16 cellular contexts compared by ENCODE assay signal in the genomic region with DNA sequence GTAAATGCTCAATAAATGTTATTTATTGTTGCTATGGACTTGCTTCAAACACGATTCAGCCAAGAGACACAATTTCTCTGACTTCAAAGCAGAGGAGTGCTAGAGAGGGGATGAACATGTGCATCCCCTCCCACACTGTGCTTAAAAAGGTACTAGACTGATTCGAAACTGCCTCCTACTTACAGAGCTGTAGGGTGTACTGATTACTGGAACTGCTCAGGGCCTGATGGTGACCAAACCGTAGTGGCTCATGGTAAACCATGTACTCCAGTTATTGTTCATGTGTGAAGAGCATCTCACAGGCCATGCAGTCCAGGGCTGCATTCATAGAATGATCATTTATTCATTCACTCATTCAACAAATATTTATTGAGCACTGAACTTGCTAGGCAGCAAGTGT.
DNase-seq lines count a peak whose midpoint lies in the region; ATAC-seq and TF ChIP-seq lines count a peak whose summit lies in the region.
"Had no signal": no experiment of that assay in that cellular context is flagged by ENCODE, and none has a peak within 500 bp of the region (broad histone marks: within the 10 kb centered on the region; RNA-seq: fewer than 3 reads in every experiment).

No MANE protein-coding gene starts in this region.

- no peak overlapping the region for H3K4me3 ChIP-seq in ascending aorta
- H3K4me3 ChIP-seq: coronary artery, stomach had no signal

- ATAC-seq in GM18873 (IDR thresholded peaks at IDR 0.05; ENCODE audit: low FRiP score, unreplicated experiment) (peak; percentile 56), GM21576 (IDR thresholded peaks at IDR 0.05; ENCODE audit: unreplicated experiment) (peak; percentile 37), HG03103 (IDR thresholded peaks at IDR 0.05; ENCODE audit: low read depth, unreplicated experiment) (peak; percentile 40)
- ATAC-seq: naive thymus-derived CD8-positive, alpha-beta T cell had no signal

- H3K9me3 ChIP-seq in ascending aorta = no peaks in the 10 kb centered on the region

- intact Hi-C loops in ascending aorta (cut with DNase I) = no loop called here

- H3K27ac ChIP-seq in epithelial cell of prostate = peak overlapping the region; percentile 48
- H3K27ac ChIP-seq in ascending aorta = no peak overlapping the region
- H3K27ac ChIP-seq: coronary artery, stomach had no signal

- no peaks in the 10 kb centered on the region for H3K36me3 ChIP-seq in ascending aorta
- H3K36me3 ChIP-seq: stomach had no signal

- no peaks in the 10 kb centered on the region for H3K27me3 ChIP-seq in ascending aorta
- H3K27me3 ChIP-seq: stomach had no signal

- no peak for TF ChIP-seq CTCF in ascending aorta (IDR thresholded peaks at IDR 0.05)

- no peak for DNase-seq in epithelial cell of prostate (ENCODE audit: low read depth, low spot score)
- DNase-seq in inferior parietal cortex (ENCODE audit: extremely low spot score) = no peak
- DNase-seq in ascending aorta (ENCODE audit: low spot score in 2 of 2) = no peak
- DNase-seq in activated effector memory CD4-positive, alpha-beta T cell treated with Interleukin-2 at 50 U/mL for 16 hours = no peak
- DNase-seq: activated CD4-positive, CD25-positive, alpha-beta regulatory T cell; GDM1; naive thymus-derived CD8-positive, alpha-beta T cell; NCI-H1417; NCI-H345; SHP77 treated with DMSO at 0.1 percent for 48 hours; stomach; T-helper 2 cell had no signal

- H3K4me1 ChIP-seq in ascending aorta = no peaks in the 10 kb centered on the region
- H3K4me1 ChIP-seq: stomach had no signal
